ENCODE assay signal across 21 cellular contexts in the genomic region with DNA sequence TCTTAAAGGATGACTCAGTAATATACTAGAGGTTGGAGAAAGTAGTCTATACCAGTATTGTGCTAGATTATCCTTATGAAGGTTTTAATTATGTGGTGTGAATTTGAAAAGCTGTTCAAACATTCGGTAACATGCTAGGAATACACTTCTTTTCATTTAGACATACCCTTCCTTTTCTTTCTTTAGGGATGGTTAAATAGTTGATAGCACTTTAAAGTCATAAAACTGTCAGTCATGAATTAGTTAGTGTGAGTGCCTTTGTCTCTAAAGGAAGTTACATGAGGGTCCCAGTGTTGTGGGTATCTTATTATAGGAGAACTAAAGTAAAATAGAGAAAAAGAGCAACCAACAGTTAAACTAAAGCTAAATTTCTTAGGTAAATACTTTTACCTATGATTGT.
"Had no signal": no experiment of that assay in that cellular context is flagged by ENCODE, and none has a peak within 500 bp of the region (broad histone marks: within the 10 kb centered on the region; RNA-seq: fewer than 3 reads in every experiment).

No MANE protein-coding gene starts in this region.

- H3K36me3 ChIP-seq: gastrocnemius medialis, heart right ventricle, pancreas, stomach, thoracic aorta, transverse colon had no signal

- FAIRE-seq: endometrium, islet of Langerhans, pancreas, small intestine had no signal

- H3K4me1 ChIP-seq: gastrocnemius medialis had no signal

- H3K4me3 Mint-ChIP-seq: natural killer cell had no signal

- H3K4me3 ChIP-seq: dorsolateral prefrontal cortex, gastrocnemius medialis, heart right ventricle, pancreas, stomach, thoracic aorta, transverse colon had no signal

- H3K27ac ChIP-seq: dorsolateral prefrontal cortex, gastrocnemius medialis, heart right ventricle, pancreas, stomach, thoracic aorta, transverse colon had no signal

- H3K9me3 ChIP-seq: gastrocnemius medialis, pancreas, stomach, transverse colon had no signal

- H3K4me1 Mint-ChIP-seq: natural killer cell had no signal

- H3K27ac Mint-ChIP-seq: natural killer cell, progenitor cell of endocrine pancreas had no signal

- DNase-seq: cortex of kidney; dorsolateral prefrontal cortex; effector CD8-positive, alpha-beta T cell; gastrocnemius medialis; heart right ventricle; hypothalamus; kidney glomerular epithelial cell; natural killer cell; occipital lobe; pancreas; right cardiac atrium; small intestine; stimulated activated CD4-positive, alpha-beta T cell treated with anti-CD3 and anti-CD28 coated beads, Interleukin-12 subunit alpha, Interleukin-12 subunit beta, amount 100 ng/mL, for 4 hours; stimulated activated naive CD4-positive, alpha-beta T cell; stomach; substantia nigra; transverse colon had no signal

- H3K27me3 Mint-ChIP-seq: progenitor cell of endocrine pancreas had no signal

- H3K27me3 ChIP-seq: dorsolateral prefrontal cortex, gastrocnemius medialis, heart right ventricle, pancreas, stomach, transverse colon had no signal
